In genomic region chr18:11851156-11852047, GRCh38 we compare ENCODE assay signal across 8 cellular contexts. TPM values are rescaled to one million over a fixed set of nuclear protein-coding genes. Genes with fewer than 3 reads are reported as not detected.
DNase-seq lines count a peak whose midpoint lies in the region; ATAC-seq and TF ChIP-seq lines count a peak whose summit lies in the region.

Gene CHMP1B (plus strand): TSS chr18:11851413. CDS start chr18:11851512, 99 bp downstream.

- ATAC-seq in GM21576 (IDR thresholded peaks at IDR 0.05; ENCODE audit: unreplicated experiment), result peak; percentile 91

- no peaks in the 10 kb centered on the region for H3K27me3 Mint-ChIP-seq in activated T-cell treated with anti-CD3 and anti-CD28 coated beads, Interleukin-2, amount 50 U/mL, for 24 hours

- H3K9ac ChIP-seq in mucosa of stomach (ENCODE audit: low read length), result peak within 1 kb of the TSS; percentile 92

- H3K4me2 ChIP-seq in PC-9, result peak within 1 kb of the TSS; percentile 100

- peaks cover 34% of the 10 kb centered on the region for H3K36me3 Mint-ChIP-seq in activated T-cell treated with anti-CD3 and anti-CD28 coated beads, Interleukin-2, amount 50 U/mL, for 24 hours (ENCODE audit: low read depth)

- peak within 1 kb of the TSS; percentile 76 for H2AFZ ChIP-seq in PC-9

- DNase-seq in DMS114 treated with DMSO at 0.1 percent for 48 hours (lab: John Stamatoyannopoulos, UW; ENCODE audit: unreplicated experiment) (peak; percentile 88), PC-9 (peak; percentile 89 to 97), erythroblast (lab: John Stamatoyannopoulos, UW) (peak; percentile 99 to 100)
- peak; percentile 94 for DNase-seq in Jurkat, Clone E6-1 (ENCODE audit: low read depth, low spot score)
- peak; percentile 99 for DNase-seq in activated T-cell treated with anti-CD3 and anti-CD28 coated beads, Interleukin-2, amount 50 U/mL, for 24 hours
- peak; percentile 96 to 97 for DNase-seq in stimulated activated CD8-positive, alpha-beta memory T cell treated with anti-CD3 and anti-CD28 coated beads, Interleukin-7, amount 100 ng/mL, for 1 hour (ENCODE audit: low read depth in 2 of 2)

- peak; percentile 97 for TF ChIP-seq POLR2A in erythroblast (IDR thresholded peaks at IDR 0.05; ENCODE audit: low read length)

- peak within 1 kb of the TSS; percentile 83 for H3K27ac ChIP-seq in PC-9

- H3F3A ChIP-seq in PC-9 (ENCODE audit: insufficient read depth, low read depth), result peaks cover 41% of the 10 kb centered on the region

- peaks cover 10% of the 10 kb centered on the region; the same call in 1 of the 2 replicates for H4K20me1 ChIP-seq in PC-9 (ENCODE audit: insufficient read depth)

- peak within 1 kb of the TSS; percentile 100 for H3K4me3 Mint-ChIP-seq in activated T-cell treated with anti-CD3 and anti-CD28 coated beads, Interleukin-2, amount 50 U/mL, for 24 hours

- intact Hi-C loops in PC-9 (cut with micrococcal nuclease; ENCODE audit: unreplicated experiment), result loop anchor here (1.0 kb wide), 2 partner anchors 9 to 43 kb away; no protein-coding TSS in a partner anchor

- H3K9me3 ChIP-seq in PC-9 (ENCODE audit: insufficient read depth, low read depth) (no peaks in the 10 kb centered on the region), mucosa of stomach (ENCODE audit: control insufficient read depth, low read length) (no peaks in the 10 kb centered on the region)

- no peaks in the 10 kb centered on the region for H3K9me2 ChIP-seq in PC-9 (ENCODE audit: insufficient read depth)

- H3K4me1 Mint-ChIP-seq in activated T-cell treated with anti-CD3 and anti-CD28 coated beads, Interleukin-2, amount 50 U/mL, for 24 hours (ENCODE audit: low read depth), result peaks cover 42% of the 10 kb centered on the region

- CTCF ChIA-PET in PC-9 (lab: Charles Lee), result no interaction called here

- H3K36me3 ChIP-seq in PC-9 (ENCODE audit: low read depth) (no peaks in the 10 kb centered on the region), mucosa of stomach (ENCODE audit: control insufficient read depth, insufficient read depth, low read length) (no peaks in the 10 kb centered on the region)

- H3K4me3 ChIP-seq in Jurkat, Clone E6-1 (ENCODE audit: low read length), result peak within 1 kb of the TSS; percentile 100
- H3K4me3 ChIP-seq in PC-9 (peak within 1 kb of the TSS; percentile 98), mucosa of stomach (ENCODE audit: low read length) (peak within 1 kb of the TSS; percentile 86)

- TSS peak; percentile 86 for BruUV-seq in PC-9 (replicated peaks; lab: Mats Ljungman, UMichigan)

- TF ChIP-seq CTCF in PC-9 (conservative IDR thresholded peaks at IDR 0.05), result no peak

- H3K4me1 ChIP-seq in PC-9 (replicated peaks; ENCODE audit: insufficient read depth) (peaks cover 40% of the 10 kb centered on the region), mucosa of stomach (ENCODE audit: control insufficient read depth, insufficient read depth, low read length) (peaks cover 20% of the 10 kb centered on the region)

- H3K79me2 ChIP-seq in PC-9 (ENCODE audit: low read depth), result peaks cover 45% of the 10 kb centered on the region

- no peaks in the 10 kb centered on the region for H3K9me3 Mint-ChIP-seq in activated T-cell treated with anti-CD3 and anti-CD28 coated beads, Interleukin-2, amount 50 U/mL, for 24 hours

- H3K27me3 ChIP-seq in PC-9 (ENCODE audit: insufficient read depth, low read depth) (no peaks in the 10 kb centered on the region), mucosa of stomach (ENCODE audit: control insufficient read depth, insufficient read depth, low read length) (no peaks in the 10 kb centered on the region)

- H3K27ac Mint-ChIP-seq in activated T-cell treated with anti-CD3 and anti-CD28 coated beads, Interleukin-2, amount 50 U/mL, for 24 hours, result peak within 1 kb of the TSS; percentile 100

- POLR2A ChIA-PET in PC-9 (lab: Charles Lee; ENCODE audit: unreplicated experiment), result no interaction called here

RNA-seq across cellular contexts. Expression of gene CHMP1B, which starts in this region (rescaled TPM):
- 21.2 TPM for polyA plus RNA-seq in Jurkat, Clone E6-1 (2012; ENCODE audit: insufficient read depth, insufficient read length)
- total RNA-seq in PC-9 (2021), result 68.0 and 73.6 TPM in 2 replicates

Comparison
In these comparisons a context has a peak if more than half of its experiments do, and no peak if none do; other contexts are left out.
1. Peak in every context shown above with its lines: DNase-seq, ATAC-seq, H3K4me3 ChIP-seq and H3K27ac ChIP-seq.